Comparison of ENCODE assay signal across 8 cellular contexts in the genomic region with DNA sequence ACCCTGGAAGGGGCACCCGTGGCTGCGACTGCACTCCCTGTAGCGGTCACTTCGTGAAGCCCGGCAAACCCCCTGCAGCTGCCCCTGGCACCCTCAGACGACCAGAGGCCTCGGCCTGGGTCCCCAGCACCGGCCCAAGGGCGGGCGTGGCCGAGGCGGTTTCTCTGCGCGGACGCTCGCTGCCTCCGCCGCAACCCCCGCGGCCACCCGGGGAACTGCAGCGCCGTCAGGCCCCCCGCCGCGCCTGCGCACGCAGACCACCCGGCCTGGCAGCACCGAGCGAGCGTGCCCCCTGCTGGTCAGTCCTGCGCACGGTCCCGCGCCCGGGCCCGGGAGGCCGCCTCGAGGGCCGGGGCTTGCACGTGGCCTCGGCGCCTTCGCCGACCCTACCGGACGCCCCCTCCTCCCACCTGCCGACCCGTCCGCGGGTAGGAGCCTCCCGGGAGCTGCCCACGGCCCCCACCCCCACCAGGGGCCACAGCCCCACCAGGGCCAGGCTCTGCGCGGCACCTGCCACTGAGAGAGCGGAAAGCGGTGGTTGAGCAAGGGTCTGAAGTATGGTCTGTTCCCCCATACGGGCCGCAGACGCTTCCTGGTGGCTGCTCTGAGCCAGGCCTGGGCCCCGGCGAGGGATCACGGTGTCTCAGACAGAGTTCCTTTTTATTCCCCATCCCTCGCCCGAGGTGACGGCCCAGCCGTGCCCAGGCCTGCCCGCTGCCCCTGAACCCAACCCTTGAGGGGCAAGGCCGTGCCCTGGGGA. TPM values are rescaled to one million over a fixed set of nuclear protein-coding genes. Genes with fewer than 3 reads are reported as not detected.
A peak's percentile ranks its signal among the peaks of the same experiment; 100 is the strongest.
DNase-seq lines count a peak whose midpoint lies in the region; ATAC-seq and TF ChIP-seq lines count a peak whose summit lies in the region.

No MANE protein-coding gene starts in this region.

- ATAC-seq in DND-41 (ENCODE audit: insufficient read depth, low read depth) (peak; percentile 93), GM21786 (IDR thresholded peaks at IDR 0.05; ENCODE audit: unreplicated experiment) (peak; percentile 79)

- intact Hi-C loops in stomach (cut with DNase I; ENCODE audit: low total_unique reads): loop anchor here (5.0 kb wide), 1 partner anchor 67 kb away; no protein-coding TSS in a partner anchor

- CTCF ChIA-PET in RWPE1 (lab: Yijun Ruan, JAX): interaction anchor here (0.5 to 2.5 kb wide), 19 partner anchors 11 to 930 kb away, joined by 3 to 12 read pairs (median 4); a partner anchor contains a TSS

- H3K18ac ChIP-seq in neuronal stem cell (ENCODE audit: low read length): peak overlapping the region; percentile 95

- peak overlapping the region; percentile 61 for H3K9ac ChIP-seq in DND-41 (ENCODE audit: low read depth, low read length)
- H3K9ac ChIP-seq in neuronal stem cell (ENCODE audit: low read depth, low read length, poor library complexity): no peak overlapping the region

- H2AFZ ChIP-seq in DND-41 (ENCODE audit: low read depth, low read length) (peak overlapping the region; percentile 95), neuronal stem cell (ENCODE audit: low read length) (peak overlapping the region; percentile 96)

- H4K8ac ChIP-seq in neuronal stem cell (ENCODE audit: low read depth, low read length): peak overlapping the region; percentile 17

- no peaks in the 10 kb centered on the region for H3K79me1 ChIP-seq in neuronal stem cell (ENCODE audit: low read depth, low read length)

- no peak for TF ChIP-seq POLR2A in stomach (IDR thresholded peaks at IDR 0.05)

- POLR2A ChIA-PET in RWPE1 (lab: Yijun Ruan, JAX; ENCODE audit: low non-redundant PET): interaction anchor here (0.6 kb wide), 1 partner anchor 16 kb away, joined by 3 read pairs; no protein-coding TSS in a partner anchor

- H2BK120ac ChIP-seq in neuronal stem cell (ENCODE audit: low read depth, low read length): peak overlapping the region; percentile 76

- DNase-seq in DND-41 (peak; percentile 91), RWPE1 (ENCODE audit: low spot score) (peak; percentile 84), foreskin melanocyte (peak; percentile 59), neuronal stem cell (ENCODE audit: low spot score) (peak; percentile 79), stomach (peak; percentile 93)
- peak; percentile 88 for DNase-seq in activated effector memory CD4-positive, alpha-beta T cell treated with Interleukin-2 at 50 U/mL for 16 hours

- H2BK15ac ChIP-seq in neuronal stem cell (ENCODE audit: low read length): peak overlapping the region; percentile 99

- TF ChIP-seq CTCF in DND-41 (IDR thresholded peaks at IDR 0.05; ENCODE audit: borderline replicate concordance, extremely low read depth, low read length, poor library complexity, severe bottlenecking): peak; percentile 99
- peak; percentile 98 for TF ChIP-seq CTCF in RWPE1 (conservative IDR thresholded peaks at IDR 0.05; ENCODE audit: low read depth)
- TF ChIP-seq CTCF in stomach (IDR thresholded peaks at IDR 0.05): peak in 5 of 7 experiments; percentile 73 to 100 (median 100)

- H3K4me1 ChIP-seq in DND-41 (ENCODE audit: insufficient read depth, low read length): peaks cover 12% of the 10 kb centered on the region
- H3K4me1 ChIP-seq in neuronal stem cell (ENCODE audit: control insufficient read depth in 2 of 2, insufficient read depth in 1 of 2, low read depth in 1 of 2, low read length in 2 of 2): peaks cover 4 to 6% of the 10 kb centered on the region in 2 donors
- peaks cover 0 to 23% (median 14%) of the 10 kb centered on the region in 4 donors for H3K4me1 ChIP-seq in stomach

- H3K4ac ChIP-seq in neuronal stem cell (ENCODE audit: low read length): peak overlapping the region; percentile 99

- H3K4me3 ChIP-seq in DND-41 (ENCODE audit: low read depth in 1 of 2, low read length in 2 of 2) (peak overlapping the region; percentile 28 to 62; a peak in 3 of 4 replicates), neuronal stem cell (ENCODE audit: low read length in 2 of 2) (peak overlapping the region; percentile 29 to 65), stomach (peak overlapping the region; percentile 58 to 68 (median 64))

- peak overlapping the region; percentile 98 for H3K23ac ChIP-seq in neuronal stem cell (ENCODE audit: low read depth, low read length, poor library complexity)

- H3K36me3 ChIP-seq in DND-41 (ENCODE audit: insufficient read depth, low read length) (no peaks in the 10 kb centered on the region), KOPT-K1 (ENCODE audit: insufficient read depth, low read length) (no peaks in the 10 kb centered on the region), neuronal stem cell (replicated peaks in 1 of 2; ENCODE audit: control insufficient read depth in 2 of 2, insufficient read depth in 2 of 2, low read length in 2 of 2) (no peaks in the 10 kb centered on the region), stomach (no peaks in the 10 kb centered on the region)

- no peak for TF ChIP-seq EP300 in stomach (IDR thresholded peaks at IDR 0.05)

- no peaks in the 10 kb centered on the region for H4K20me1 ChIP-seq in DND-41 (ENCODE audit: insufficient read depth, low read length)

- peak overlapping the region; percentile 53 for H2BK5ac ChIP-seq in neuronal stem cell (ENCODE audit: low read length)

- no CpG with 5 or more reads among the region's 70 CpGs for WGBS in neuronal stem cell (ENCODE audit: extremely low coverage in 2 of 2, insufficient read length in 2 of 2, insufficient replicate concordance in 1 of 2), 2 donors
- WGBS in stomach, 5 donors: 0 to 27% (median 13%) methylated on average over 3 to 70 of the region's 70 CpGs

- H3K27ac ChIP-seq in DND-41 (ENCODE audit: low read length): peak overlapping the region; percentile 65; the same call in 1 of the 2 replicates
- peak overlapping the region; percentile 31 for H3K27ac ChIP-seq in KOPT-K1 (ENCODE audit: low read depth, low read length, poor library complexity, severe bottlenecking)
- H3K27ac ChIP-seq in RWPE1: peak overlapping the region; percentile 71
- H3K27ac ChIP-seq in neuronal stem cell (replicated peaks; ENCODE audit: low read length): no peak overlapping the region
- peak overlapping the region; percentile 14 to 86 (median 81) for H3K27ac ChIP-seq in stomach

- H3K14ac ChIP-seq in neuronal stem cell (ENCODE audit: low read length): peak overlapping the region; percentile 56

- no peaks in the 10 kb centered on the region for H3K27me3 ChIP-seq in DND-41 (ENCODE audit: insufficient read depth, low read length, poor library complexity)
- peaks cover 0 to 26% (median 5%) of the 10 kb centered on the region in 3 experiments for H3K27me3 ChIP-seq in neuronal stem cell (ENCODE audit: control insufficient read depth in 3 of 3, insufficient read depth in 3 of 3, low read depth in 1 of 3, low read length in 3 of 3)
- peaks cover 0 to 26% (median 0%) of the 10 kb centered on the region in 3 donors for H3K27me3 ChIP-seq in stomach

- H4K91ac ChIP-seq in neuronal stem cell (ENCODE audit: low read depth, low read length, poor library complexity): no peak overlapping the region

- peak overlapping the region; percentile 63 for H3K4me2 ChIP-seq in DND-41 (ENCODE audit: insufficient read depth, low read length)
- H3K4me2 ChIP-seq in neuronal stem cell (ENCODE audit: insufficient read depth, low read length, poor library complexity, severe bottlenecking): peak overlapping the region; percentile 73

- H3K79me2 ChIP-seq in DND-41 (ENCODE audit: insufficient read depth, low read length): no peaks in the 10 kb centered on the region

- H2BK12ac ChIP-seq in neuronal stem cell (ENCODE audit: low read length): peak overlapping the region; percentile 90

- peak overlapping the region; percentile 95 for H2AK5ac ChIP-seq in neuronal stem cell (ENCODE audit: low read depth, low read length)

- no peaks in the 10 kb centered on the region for H3K9me3 ChIP-seq in DND-41 (ENCODE audit: insufficient read depth, low read length, severe bottlenecking)
- no peaks in the 10 kb centered on the region for H3K9me3 ChIP-seq in KOPT-K1 (ENCODE audit: insufficient read depth, low read length, poor library complexity, severe bottlenecking)
- no peaks in the 10 kb centered on the region for H3K9me3 ChIP-seq in neuronal stem cell (replicated peaks in 1 of 2; ENCODE audit: control insufficient read depth in 2 of 2, insufficient read depth in 1 of 2, low read depth in 1 of 2, low read length in 2 of 2)
- no peaks in the 10 kb centered on the region for H3K9me3 ChIP-seq in stomach

RNA-seq across cellular contexts. Expression of a gene that starts 11.5 kb away (rescaled TPM):
- polyA plus RNA-seq in neuronal stem cell (2013, experiment 1 of 2): 1.1 TPM
- 1.1 TPM for polyA plus RNA-seq in neuronal stem cell (2013, experiment 2 of 2)
- total RNA-seq in stomach: not detected
- 1 to 10 TPM in 1 of 3 donors, not detected in 2; 1.6 TPM for polyA plus RNA-seq in stomach

RNA-seq across cellular contexts. Expression of a gene that starts 13.2 kb away (rescaled TPM):
- polyA plus RNA-seq in neuronal stem cell (2013, experiment 1 of 2): 18.8 TPM
- polyA plus RNA-seq in neuronal stem cell (2013, experiment 2 of 2): 17.3 TPM
- 10 to 100 TPM in 3 of 5 donors, 1 to 10 TPM in 1, not detected in 1; 6.2 to 61.1 (median 16.3) TPM for total RNA-seq in stomach
- 10 to 100 TPM; 31.2 to 68.5 (median 48.9) TPM for polyA plus RNA-seq in stomach

RNA-seq across cellular contexts. Expression of a gene that starts 24.7 kb away (rescaled TPM):
- polyA plus RNA-seq in neuronal stem cell (2013, experiment 1 of 2): 0.06 TPM
- polyA plus RNA-seq in neuronal stem cell (2013, experiment 2 of 2): 0.04 TPM
- total RNA-seq in stomach: not detected
- under 1 TPM in 2 of 3 donors, not detected in 1; 0.05 to 0.19 TPM for polyA plus RNA-seq in stomach

RNA-seq across cellular contexts. Expression of a gene that starts 29.6 kb away (rescaled TPM):
- 135 TPM for polyA plus RNA-seq in neuronal stem cell (2013, experiment 1 of 2)
- 129 TPM for polyA plus RNA-seq in neuronal stem cell (2013, experiment 2 of 2)
- 100 to 1,000 TPM in 1 of 5 donors, 10 to 100 TPM in 4; 28.6 to 119 (median 57.5) TPM for total RNA-seq in stomach
- polyA plus RNA-seq in stomach: 100 to 1,000 TPM; 242 to 285 (median 253) TPM

RNA-seq across cellular contexts. Expression of a gene that starts 34.9 kb away (rescaled TPM):
- polyA plus RNA-seq in neuronal stem cell (2013, experiment 1 of 2): 7,109 TPM
- polyA plus RNA-seq in neuronal stem cell (2013, experiment 2 of 2): 6,979 TPM
- total RNA-seq in stomach: 1,000 to 10,000 TPM in 4 of 5 donors, 100 to 1,000 TPM in 1; 997 to 2,615 (median 1,653) TPM
- 1,000 to 10,000 TPM; 2,720 to 4,842 (median 2,788) TPM for polyA plus RNA-seq in stomach
